ENCODE assay signal across 7 cellular contexts in genomic region chr7:126119981-126120380, GRCh38.
"Had no signal": no experiment of that assay in that cellular context is flagged by ENCODE, and none has a peak within 500 bp of the region (broad histone marks: within the 10 kb centered on the region; RNA-seq: fewer than 3 reads in every experiment).

No MANE protein-coding gene starts in this region.

- H3K4me3 ChIP-seq: K562 had no signal

- ATAC-seq: HepG2, K562 had no signal

- H3K27ac ChIP-seq: HL-60, KMS-11 had no signal

- DNase-seq: IMR-90, KBM-7, KG1 had no signal

- H3K9ac ChIP-seq: KMS-11 had no signal
